In the genomic region with DNA sequence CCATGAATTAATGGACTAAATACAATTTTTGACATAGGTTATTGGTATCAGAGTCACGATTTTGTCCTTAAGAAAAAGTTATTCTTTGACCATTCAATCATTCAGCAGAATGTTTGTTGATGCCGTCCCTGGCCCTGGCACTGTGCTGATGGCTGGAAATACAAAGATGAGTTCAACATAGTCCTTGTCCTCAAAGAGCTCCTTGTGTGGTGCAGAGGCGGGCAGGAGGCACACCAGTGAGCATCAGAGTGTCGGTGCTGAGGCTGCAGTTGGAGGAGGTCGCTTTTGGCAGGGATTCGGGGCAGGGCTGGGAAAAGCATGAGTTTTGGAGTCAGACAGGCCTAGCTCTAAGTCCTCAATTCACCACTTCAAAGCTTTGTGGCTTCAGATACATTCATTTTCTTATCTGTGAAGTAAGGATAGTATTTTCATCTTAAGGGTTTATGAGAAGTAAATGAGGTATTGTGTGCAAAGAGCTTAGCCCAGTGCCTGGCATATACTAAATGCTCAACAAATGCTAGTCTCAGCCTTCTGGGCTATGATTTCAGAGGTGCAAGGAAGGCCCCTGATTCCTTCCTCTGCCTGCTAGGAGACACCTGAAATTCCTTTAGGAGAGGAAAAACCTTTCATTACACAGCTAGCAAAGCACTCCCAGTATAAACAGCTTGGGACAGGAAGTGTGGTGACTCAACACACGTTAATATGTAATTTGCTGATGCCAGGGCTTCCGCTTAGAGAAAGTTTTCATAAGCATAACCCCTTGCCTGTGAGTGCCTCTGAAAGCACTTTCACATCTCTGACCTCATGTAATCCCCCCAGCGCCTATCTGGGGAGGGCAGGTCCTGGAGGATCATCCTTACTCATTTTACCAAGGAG, we compare ENCODE assay signal across 1 cellular context.
A peak's percentile ranks its signal among the peaks of the same experiment; 100 is the strongest.
TF ChIP-seq lines count a peak whose summit lies in the region.

No MANE protein-coding gene starts in this region.

TF ChIP-seq in HepG2, 621 proteins besides CTCF, POLR2A, EP300 and RAD21 (continued from another document):
- peak; percentile 79 to 80 for TF ChIP-seq MAFK (conservative IDR thresholded peaks at IDR 0.05 in 1 of 2, IDR thresholded peaks at IDR 0.05 in 1 of 2; ENCODE audit: low read length in 2 of 2)
- TF ChIP-seq, protein P1, sequence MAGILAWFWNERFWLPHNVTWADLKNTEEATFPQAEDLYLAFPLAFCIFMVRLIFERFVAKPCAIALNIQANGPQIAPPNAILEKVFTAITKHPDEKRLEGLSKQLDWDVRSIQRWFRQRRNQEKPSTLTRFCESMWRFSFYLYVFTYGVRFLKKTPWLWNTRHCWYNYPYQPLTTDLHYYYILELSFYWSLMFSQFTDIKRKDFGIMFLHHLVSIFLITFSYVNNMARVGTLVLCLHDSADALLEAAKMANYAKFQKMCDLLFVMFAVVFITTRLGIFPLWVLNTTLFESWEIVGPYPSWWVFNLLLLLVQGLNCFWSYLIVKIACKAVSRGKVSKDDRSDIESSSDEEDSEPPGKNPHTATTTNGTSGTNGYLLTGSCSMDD (CRISPR knock-in tag; IDR thresholded peaks at IDR 0.05) = no peak
TF ChIP-seq in HepG2: peak in this region for 33.
